Comparison of ENCODE assay signal across 17 cellular contexts in the genomic region with DNA sequence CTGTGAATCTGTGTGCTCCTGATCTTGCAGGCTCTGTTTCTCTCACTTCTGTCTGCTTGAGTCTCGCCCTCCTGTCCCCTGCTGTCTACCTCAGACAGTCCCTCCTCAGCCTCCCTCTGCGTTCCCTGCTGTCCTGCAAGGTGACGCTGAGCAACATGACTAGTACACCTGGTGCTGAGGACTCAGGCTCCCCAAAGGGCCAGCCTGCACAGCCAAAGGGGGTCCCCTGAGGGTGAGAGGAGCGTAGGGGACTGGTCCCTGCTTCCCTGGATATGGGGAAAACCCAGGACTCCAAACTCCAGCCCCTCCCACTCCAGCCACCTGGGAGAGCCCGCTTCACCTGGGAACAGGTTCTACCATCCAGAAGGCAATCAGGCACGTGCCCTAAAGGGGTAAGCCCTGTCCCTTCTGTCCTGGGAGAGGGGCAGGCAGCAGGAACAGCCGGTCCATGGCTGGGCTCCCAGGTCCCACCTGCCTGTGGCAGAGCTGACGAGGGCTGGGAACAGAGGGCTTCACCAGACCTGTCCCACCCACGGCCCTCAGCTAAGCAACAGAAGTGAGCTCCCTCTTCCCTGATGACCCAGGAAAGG.
DNase-seq lines count a peak whose midpoint lies in the region; ATAC-seq, FAIRE-seq and TF ChIP-seq lines count a peak whose summit lies in the region.
"Had no signal": no experiment of that assay in that cellular context is flagged by ENCODE, and none has a peak within 500 bp of the region (broad histone marks: within the 10 kb centered on the region; RNA-seq: fewer than 3 reads in every experiment).

No MANE protein-coding gene starts in this region.

- no peak for FAIRE-seq in kidney (lab: Jason Lieb, UNC)
- FAIRE-seq: G401.6, GM12891, H54 had no signal

- H3K4me1 ChIP-seq in NT2/D1 (ENCODE audit: insufficient read depth, insufficient read length), result peaks cover 9% of the 10 kb centered on the region
- H3K4me1 ChIP-seq in kidney (ENCODE audit: control insufficient read depth in 1 of 2, insufficient read depth in 1 of 2, low read depth in 1 of 2, low read length in 2 of 2), result no peaks in the 10 kb centered on the region
- H3K4me1 ChIP-seq in body of pancreas, result no peaks in the 10 kb centered on the region
- H3K4me1 ChIP-seq in MM.1S (ENCODE audit: low read length), result no peaks in the 10 kb centered on the region

- H3K9me3 Mint-ChIP-seq in natural killer cell treated with Interleukin-12 subunit alpha and Interleukin-12 subunit beta and Interleukin-15 and Interleukin-18, amount 100 ng/mL, for 72 hours, result no peaks in the 10 kb centered on the region
- no peaks in the 10 kb centered on the region for H3K9me3 Mint-ChIP-seq in natural killer cell
- no peaks in the 10 kb centered on the region for H3K9me3 Mint-ChIP-seq in activated T-cell treated with anti-CD3 and anti-CD28 coated beads, Interleukin-2, amount 50 U/mL, for 24 hours
- H3K9me3 Mint-ChIP-seq: CD4-positive, alpha-beta memory T cell; IgD-negative memory B cell had no signal

- TF ChIP-seq POLR2A in body of pancreas (IDR thresholded peaks at IDR 0.05), result no peak

- no peaks in the 10 kb centered on the region for H3F3A ChIP-seq in MM.1S (ENCODE audit: insufficient read depth, low read length)

- no peak for ATAC-seq in natural killer cell treated with Interleukin-12 subunit alpha and Interleukin-12 subunit beta and Interleukin-15 and Interleukin-18, amount 100 ng/mL, for 72 hours
- ATAC-seq in natural killer cell, result no peak
- no peak for ATAC-seq in body of pancreas
- ATAC-seq in GM21576 (IDR thresholded peaks at IDR 0.05; ENCODE audit: unreplicated experiment), result no peak

- H3K27ac ChIP-seq in kidney (ENCODE audit: low read depth in 2 of 2, low read length in 2 of 2), result no peak overlapping the region
- no peak overlapping the region for H3K27ac ChIP-seq in body of pancreas
- no peak overlapping the region for H3K27ac ChIP-seq in MM.1S (ENCODE audit: low read length)

- no peak overlapping the region for H2AFZ ChIP-seq in MM.1S (ENCODE audit: low read length)

- H3K4me1 Mint-ChIP-seq in natural killer cell treated with Interleukin-12 subunit alpha and Interleukin-12 subunit beta and Interleukin-15 and Interleukin-18, amount 100 ng/mL, for 72 hours (ENCODE audit: low read depth in 2 of 2), result no peaks in the 10 kb centered on the region
- H3K4me1 Mint-ChIP-seq in natural killer cell, result no peaks in the 10 kb centered on the region
- H3K4me1 Mint-ChIP-seq in activated T-cell treated with anti-CD3 and anti-CD28 coated beads, Interleukin-2, amount 50 U/mL, for 24 hours (ENCODE audit: low read depth), result no peaks in the 10 kb centered on the region
- H3K4me1 Mint-ChIP-seq: B cell; CD4-positive, alpha-beta memory T cell had no signal

- no peaks in the 10 kb centered on the region for H3K79me2 ChIP-seq in MM.1S (ENCODE audit: low read length)

- H3K27me3 ChIP-seq in NT2/D1 (ENCODE audit: insufficient read depth, insufficient read length) (peaks cover under 1% of the 10 kb centered on the region), body of pancreas (no peaks in the 10 kb centered on the region), MM.1S (replicated peaks; ENCODE audit: insufficient read depth, low read length) (no peaks in the 10 kb centered on the region)

- no peaks in the 10 kb centered on the region for H4K20me1 ChIP-seq in MM.1S (ENCODE audit: insufficient read depth, low read length)

- H3K36me3 Mint-ChIP-seq in natural killer cell treated with Interleukin-12 subunit alpha and Interleukin-12 subunit beta and Interleukin-15 and Interleukin-18, amount 100 ng/mL, for 72 hours, result no peaks in the 10 kb centered on the region
- no peaks in the 10 kb centered on the region for H3K36me3 Mint-ChIP-seq in natural killer cell
- no peaks in the 10 kb centered on the region for H3K36me3 Mint-ChIP-seq in activated T-cell treated with anti-CD3 and anti-CD28 coated beads, Interleukin-2, amount 50 U/mL, for 24 hours (ENCODE audit: low read depth)
- H3K36me3 Mint-ChIP-seq: CD4-positive, alpha-beta memory T cell had no signal

- 83 to 87% methylated on average over 8 to 9 of the region's 9 CpGs for WGBS in body of pancreas, 2 donors

- H3K9me2 ChIP-seq in MM.1S (replicated peaks; ENCODE audit: insufficient read depth, low read length), result no peaks in the 10 kb centered on the region

- peaks cover 0 to 5% of the 10 kb centered on the region in 2 donors for H3K27me3 Mint-ChIP-seq in natural killer cell treated with Interleukin-12 subunit alpha and Interleukin-12 subunit beta and Interleukin-15 and Interleukin-18, amount 100 ng/mL, for 72 hours
- peaks cover 0 to 8% of the 10 kb centered on the region in 2 donors for H3K27me3 Mint-ChIP-seq in natural killer cell (ENCODE audit: low read depth in 2 of 2)
- H3K27me3 Mint-ChIP-seq in activated T-cell treated with anti-CD3 and anti-CD28 coated beads, Interleukin-2, amount 50 U/mL, for 24 hours, result peaks cover 3% of the 10 kb centered on the region

- H3K36me3 ChIP-seq in NT2/D1 (ENCODE audit: insufficient read depth, insufficient read length, low read length) (no peaks in the 10 kb centered on the region), kidney (ENCODE audit: control insufficient read depth in 1 of 2, insufficient read depth in 2 of 2, low read length in 2 of 2) (no peaks in the 10 kb centered on the region), body of pancreas (replicated peaks in 1 of 2; ENCODE audit: insufficient read depth in 1 of 2, low read depth in 2 of 2) (no peaks in the 10 kb centered on the region), MM.1S (replicated peaks; ENCODE audit: insufficient read depth, low read length) (no peaks in the 10 kb centered on the region)

- H3K9ac ChIP-seq in NT2/D1 (ENCODE audit: insufficient read length, low read depth), result peak overlapping the region; percentile 32
- H3K9ac ChIP-seq in kidney (ENCODE audit: low read length in 2 of 2), result no peak overlapping the region
- no peak overlapping the region for H3K9ac ChIP-seq in MM.1S (ENCODE audit: low read length)

- peak; percentile 46 for DNase-seq in natural killer cell treated with Interleukin-12 subunit alpha and Interleukin-12 subunit beta and Interleukin-15 and Interleukin-18, amount 100 ng/mL, for 72 hours (ENCODE audit: low spot score)
- DNase-seq in natural killer cell (no peak), NT2/D1 (ENCODE audit: low read depth, low spot score) (no peak), kidney (peak; percentile 52), body of pancreas (no peak), MM.1S (no peak)
- DNase-seq in activated T-cell treated with anti-CD3 and anti-CD28 coated beads, Interleukin-2, amount 50 U/mL, for 24 hours, result no peak
- DNase-seq: ACHN; C1 segment of cervical spinal cord; CD4-positive, alpha-beta memory T cell; DMS79 had no signal

- no peaks in the 10 kb centered on the region for H3K9me3 ChIP-seq in NT2/D1 (ENCODE audit: insufficient read depth, low read length)
- no peaks in the 10 kb centered on the region for H3K9me3 ChIP-seq in kidney (ENCODE audit: control insufficient read depth in 1 of 2, low read length in 2 of 2)
- H3K9me3 ChIP-seq in body of pancreas, result no peaks in the 10 kb centered on the region
- no peaks in the 10 kb centered on the region for H3K9me3 ChIP-seq in MM.1S (replicated peaks; ENCODE audit: insufficient read depth, low read length)

- H3K4me3 ChIP-seq in NT2/D1 (ENCODE audit: insufficient read length, low read depth) (no peak overlapping the region), kidney (ENCODE audit: low read length in 2 of 2) (no peak overlapping the region), body of pancreas (no peak overlapping the region), MM.1S (ENCODE audit: low read length) (no peak overlapping the region)

- intact Hi-C loops in natural killer cell (cut with micrococcal nuclease) (no loop called here), kidney (cut with DNase I) (no loop called here), body of pancreas (cut with DNase I) (no loop called here)

- no peak overlapping the region for H3K4me2 ChIP-seq in MM.1S (ENCODE audit: low read depth, low read length)

- TF ChIP-seq CTCF in natural killer cell (IDR thresholded peaks at IDR 0.05) (no peak), kidney (IDR thresholded peaks at IDR 0.05; ENCODE audit: borderline replicate concordance, extremely low read depth, insufficient read depth) (no peak), body of pancreas (IDR thresholded peaks at IDR 0.05) (no peak), MM.1S (IDR thresholded peaks at IDR 0.05; ENCODE audit: low read length) (no peak)

- no peak overlapping the region for H3K27ac Mint-ChIP-seq in natural killer cell treated with Interleukin-12 subunit alpha and Interleukin-12 subunit beta and Interleukin-15 and Interleukin-18, amount 100 ng/mL, for 72 hours
- H3K27ac Mint-ChIP-seq in natural killer cell, result no peak overlapping the region
- no peak overlapping the region for H3K27ac Mint-ChIP-seq in activated T-cell treated with anti-CD3 and anti-CD28 coated beads, Interleukin-2, amount 50 U/mL, for 24 hours
- H3K27ac Mint-ChIP-seq: B cell; CD4-positive, alpha-beta memory T cell; IgD-negative memory B cell had no signal

- no peak overlapping the region for H3K4me3 Mint-ChIP-seq in natural killer cell treated with Interleukin-12 subunit alpha and Interleukin-12 subunit beta and Interleukin-15 and Interleukin-18, amount 100 ng/mL, for 72 hours
- H3K4me3 Mint-ChIP-seq in natural killer cell, result no peak overlapping the region
- H3K4me3 Mint-ChIP-seq in activated T-cell treated with anti-CD3 and anti-CD28 coated beads, Interleukin-2, amount 50 U/mL, for 24 hours, result no peak overlapping the region
- H3K4me3 Mint-ChIP-seq: B cell; CD4-positive, alpha-beta memory T cell; IgD-negative memory B cell had no signal

Comparison
In these comparisons a context has a peak if more than half of its experiments do, and no peak if none do; other contexts are left out.
1. DNase-seq: peak in natural killer cell treated with Interleukin-12 subunit alpha and Interleukin-12 subunit beta and Interleukin-15 and Interleukin-18, amount 100 ng/mL, for 72 hours (single experiment) and kidney (single experiment); none in natural killer cell (single experiment), NT2/D1 (single experiment), activated T-cell treated with anti-CD3 and anti-CD28 coated beads, Interleukin-2, amount 50 U/mL, for 24 hours (single experiment), body of pancreas (0 of 4) and MM.1S (single experiment).